Comparison of ENCODE assay signal across 8 cellular contexts in the genomic region with DNA sequence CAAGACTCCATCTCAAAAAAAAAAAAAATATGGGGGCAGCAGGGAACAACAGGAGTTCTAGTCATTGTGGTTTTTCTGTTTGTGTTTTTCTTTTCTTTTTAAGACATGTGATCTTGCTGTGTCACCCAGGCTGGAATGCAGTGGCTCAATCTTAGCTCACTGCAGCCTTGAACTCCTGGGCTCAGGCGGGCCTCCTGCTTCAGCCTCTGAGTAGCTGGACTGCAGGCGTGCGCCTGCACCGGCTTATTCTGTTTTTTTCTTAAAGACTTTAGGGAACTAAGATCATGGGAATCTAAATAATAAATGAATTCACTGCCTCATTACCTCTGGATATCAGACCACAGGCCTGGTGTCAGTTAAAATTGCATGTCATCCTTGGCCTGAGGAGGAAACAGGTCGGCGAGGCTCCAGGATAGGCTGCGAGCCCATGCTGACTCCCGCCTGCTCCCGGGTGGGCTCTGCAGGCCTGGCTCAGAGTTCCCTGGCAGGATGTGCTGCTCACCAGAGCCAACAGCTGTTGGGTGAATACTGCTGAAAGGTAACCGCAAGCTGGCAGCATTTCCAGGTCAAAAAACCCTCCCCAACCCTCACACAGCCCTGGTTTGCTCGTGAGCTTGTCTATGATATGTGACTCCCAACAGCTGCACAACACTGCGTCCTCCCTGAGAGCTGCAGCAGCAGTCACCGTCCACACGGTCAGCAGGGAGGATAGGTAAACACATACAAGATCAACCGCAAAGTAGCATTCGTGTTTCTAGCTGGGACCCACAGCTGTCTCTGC. TPM values are rescaled to one million over a fixed set of nuclear protein-coding genes. Genes with fewer than 3 reads are reported as not detected.
DNase-seq lines count a peak whose midpoint lies in the region; ATAC-seq, FAIRE-seq and TF ChIP-seq lines count a peak whose summit lies in the region.

No MANE protein-coding gene starts in this region.

- H3K4me1 ChIP-seq in BLaER1 = peaks cover 99% of the 10 kb centered on the region
- no peaks in the 10 kb centered on the region for H3K4me1 ChIP-seq in GM23338 (ENCODE audit: insufficient read depth)
- peaks cover 4% of the 10 kb centered on the region for H3K4me1 ChIP-seq in astrocyte (ENCODE audit: insufficient read depth, low read length)

- no peaks in the 10 kb centered on the region for H3K9me2 ChIP-seq in GM23338 (ENCODE audit: insufficient read depth)

- H3K4me2 ChIP-seq in BLaER1 = peak overlapping the region; percentile 70
- no peak overlapping the region for H3K4me2 ChIP-seq in GM23338
- peak overlapping the region; percentile 0 for H3K4me2 ChIP-seq in astrocyte (ENCODE audit: low read length)

- no peak for FAIRE-seq in astrocyte (lab: Jason Lieb, UNC)

- H3K4me3 ChIP-seq in BLaER1 (no peak overlapping the region), GM23338 (no peak overlapping the region), astrocyte (ENCODE audit: insufficient read depth, low read depth, low read length) (no peak overlapping the region)

- no peak overlapping the region for H2AFZ ChIP-seq in GM23338
- H2AFZ ChIP-seq in astrocyte (ENCODE audit: low read depth, low read length) = no peak overlapping the region

- H3K9me3 Mint-ChIP-seq in GM23338 (peaks cover 22% of the 10 kb centered on the region), astrocyte (ENCODE audit: unreplicated experiment) (no peaks in the 10 kb centered on the region), neural crest cell (no peaks in the 10 kb centered on the region)

- DNase-seq in GM23338 (ENCODE audit: low spot score) (no peak), NCI-H187 treated with DMSO at 0.1 percent for 48 hours (lab: John Stamatoyannopoulos, UW) (peak; percentile 64), astrocyte (ENCODE audit: low read depth) (peak; percentile 79), neural crest cell (ENCODE audit: low read depth, low spot score) (no peak), DMS153 treated with DMSO at 0.1 percent for 48 hours (lab: John Stamatoyannopoulos, UW; ENCODE audit: unreplicated experiment) (no peak), NCI-H1436 treated with DMSO at 0.1 percent for 48 hours (lab: John Stamatoyannopoulos, UW) (no peak)

- peak overlapping the region; percentile 44; the same call in 1 of the 2 replicates for H3K9ac ChIP-seq in BLaER1
- H3K9ac ChIP-seq in astrocyte (ENCODE audit: low read length) = no peak overlapping the region

- H3K27me3 Mint-ChIP-seq in GM23338 (ENCODE audit: insufficient read depth, low read depth, poor library complexity) (peaks cover 16% of the 10 kb centered on the region), astrocyte (ENCODE audit: low read depth, unreplicated experiment) (no peaks in the 10 kb centered on the region), neural crest cell (ENCODE audit: low read depth) (no peaks in the 10 kb centered on the region)

- ATAC-seq in GM23338 = no peak; the same call in 2 of the 3 replicates
- no peak for ATAC-seq in GM21526 (IDR thresholded peaks at IDR 0.05; ENCODE audit: low FRiP score, unreplicated experiment)

- H3K27ac ChIP-seq in BLaER1 (peak overlapping the region; percentile 84), GM23338 (ENCODE audit: low read depth) (no peak overlapping the region), astrocyte (ENCODE audit: low read depth, low read length) (no peak overlapping the region)

- H3K79me2 ChIP-seq in GM23338 (replicated peaks; ENCODE audit: insufficient read depth) (no peaks in the 10 kb centered on the region), astrocyte (ENCODE audit: insufficient read depth, low read length) (no peaks in the 10 kb centered on the region)

- no peaks in the 10 kb centered on the region for H3F3A ChIP-seq in GM23338 (replicated peaks; ENCODE audit: low read depth)

- H3K9me3 ChIP-seq in BLaER1 (no peaks in the 10 kb centered on the region), astrocyte (ENCODE audit: insufficient read depth, low read depth, low read length) (no peaks in the 10 kb centered on the region)

- H3K36me3 ChIP-seq in BLaER1 = peaks cover 41% of the 10 kb centered on the region
- H3K36me3 ChIP-seq in GM23338 (ENCODE audit: insufficient read depth) = no peaks in the 10 kb centered on the region
- peaks cover 6% of the 10 kb centered on the region for H3K36me3 ChIP-seq in astrocyte (ENCODE audit: insufficient read depth, low read length)

- TF ChIP-seq CTCF in GM23338 (conservative IDR thresholded peaks at IDR 0.05; ENCODE audit: low read depth in 2 of 2) (no peak), astrocyte (IDR thresholded peaks at IDR 0.05; ENCODE audit: insufficient read depth, low read depth, low read length) (no peak), neural crest cell (conservative IDR thresholded peaks at IDR 0.05) (no peak)

- H3K4me3 Mint-ChIP-seq in GM23338 = no peak overlapping the region
- no peak overlapping the region for H3K4me3 Mint-ChIP-seq in astrocyte (ENCODE audit: unreplicated experiment)
- H3K4me3 Mint-ChIP-seq in neural crest cell = no peak overlapping the region

- H3K27me3 ChIP-seq in BLaER1 (no peaks in the 10 kb centered on the region), GM23338 (ENCODE audit: insufficient read depth) (no peaks in the 10 kb centered on the region), astrocyte (ENCODE audit: insufficient read depth, low read length) (no peaks in the 10 kb centered on the region)

- H4K20me1 ChIP-seq in BLaER1 = no peaks in the 10 kb centered on the region
- no peaks in the 10 kb centered on the region for H4K20me1 ChIP-seq in GM23338 (replicated peaks; ENCODE audit: insufficient read depth)
- H4K20me1 ChIP-seq in astrocyte (ENCODE audit: insufficient read depth, low read length) = no peaks in the 10 kb centered on the region

- H3K36me3 Mint-ChIP-seq in GM23338 (ENCODE audit: low read depth) (peaks cover 26% of the 10 kb centered on the region), astrocyte (ENCODE audit: low read depth, unreplicated experiment) (peaks cover 33% of the 10 kb centered on the region), neural crest cell (ENCODE audit: low read depth) (peaks cover 9% of the 10 kb centered on the region)

- peak overlapping the region; percentile 55; the same call in 1 of the 2 replicates for H3K27ac Mint-ChIP-seq in GM23338
- H3K27ac Mint-ChIP-seq in astrocyte (ENCODE audit: unreplicated experiment) = peak overlapping the region; percentile 41
- peak overlapping the region; percentile 78 for H3K27ac Mint-ChIP-seq in neural crest cell (ENCODE audit: unreplicated experiment)

- H3K4me1 Mint-ChIP-seq in GM23338 (peaks cover 5% of the 10 kb centered on the region; the same call in 2 of the 3 replicates), astrocyte (ENCODE audit: low read depth, unreplicated experiment) (peaks cover 5% of the 10 kb centered on the region), neural crest cell (no peaks in the 10 kb centered on the region)

TF ChIP-seq in GM23338, 12 proteins besides CTCF, POLR2A, EP300 and RAD21 (continues in another document):
- TF ChIP-seq, protein P1, sequence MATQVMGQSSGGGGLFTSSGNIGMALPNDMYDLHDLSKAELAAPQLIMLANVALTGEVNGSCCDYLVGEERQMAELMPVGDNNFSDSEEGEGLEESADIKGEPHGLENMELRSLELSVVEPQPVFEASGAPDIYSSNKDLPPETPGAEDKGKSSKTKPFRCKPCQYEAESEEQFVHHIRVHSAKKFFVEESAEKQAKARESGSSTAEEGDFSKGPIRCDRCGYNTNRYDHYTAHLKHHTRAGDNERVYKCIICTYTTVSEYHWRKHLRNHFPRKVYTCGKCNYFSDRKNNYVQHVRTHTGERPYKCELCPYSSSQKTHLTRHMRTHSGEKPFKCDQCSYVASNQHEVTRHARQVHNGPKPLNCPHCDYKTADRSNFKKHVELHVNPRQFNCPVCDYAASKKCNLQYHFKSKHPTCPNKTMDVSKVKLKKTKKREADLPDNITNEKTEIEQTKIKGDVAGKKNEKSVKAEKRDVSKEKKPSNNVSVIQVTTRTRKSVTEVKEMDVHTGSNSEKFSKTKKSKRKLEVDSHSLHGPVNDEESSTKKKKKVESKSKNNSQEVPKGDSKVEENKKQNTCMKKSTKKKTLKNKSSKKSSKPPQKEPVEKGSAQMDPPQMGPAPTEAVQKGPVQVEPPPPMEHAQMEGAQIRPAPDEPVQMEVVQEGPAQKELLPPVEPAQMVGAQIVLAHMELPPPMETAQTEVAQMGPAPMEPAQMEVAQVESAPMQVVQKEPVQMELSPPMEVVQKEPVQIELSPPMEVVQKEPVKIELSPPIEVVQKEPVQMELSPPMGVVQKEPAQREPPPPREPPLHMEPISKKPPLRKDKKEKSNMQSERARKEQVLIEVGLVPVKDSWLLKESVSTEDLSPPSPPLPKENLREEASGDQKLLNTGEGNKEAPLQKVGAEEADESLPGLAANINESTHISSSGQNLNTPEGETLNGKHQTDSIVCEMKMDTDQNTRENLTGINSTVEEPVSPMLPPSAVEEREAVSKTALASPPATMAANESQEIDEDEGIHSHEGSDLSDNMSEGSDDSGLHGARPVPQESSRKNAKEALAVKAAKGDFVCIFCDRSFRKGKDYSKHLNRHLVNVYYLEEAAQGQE (IDR thresholded peaks at IDR 0.05; ENCODE audit: unreplicated experiment) = no peak
- TF ChIP-seq ZNF331 (CRISPR knock-in tag; IDR thresholded peaks at IDR 0.05; ENCODE audit: low read depth) (no peak), EZH2phosphoT487 (IDR thresholded peaks at IDR 0.05; ENCODE audit: unreplicated experiment) (no peak), EZH2 (IDR thresholded peaks at IDR 0.05; ENCODE audit: low read depth, unreplicated experiment) (no peak)

RNA-seq across cellular contexts. Expression of a gene that starts 58.1 kb away (rescaled TPM):
- total RNA-seq in GM23338 (2014; rRNA removed; shearing (Covaris generic)) = 18.8 and 20.4 TPM in 2 replicates
- 13.6 and 14.4 TPM in 2 replicates for polyA plus RNA-seq in GM23338 (2016; fragmentation: Nextera tagmentation; extraction: Ambion mirVana)
- 23.9 and 25.0 TPM in 2 replicates for total RNA-seq in astrocyte
- 53.1 and 54.3 TPM in 2 replicates for total RNA-seq in neural crest cell

Comparison
In these comparisons a context has a peak if more than half of its experiments do, and no peak if none do; other contexts are left out.
1. DNase-seq: peak in NCI-H187 treated with DMSO at 0.1 percent for 48 hours (single experiment) and astrocyte (single experiment); none in GM23338 (single experiment), neural crest cell (single experiment), DMS153 treated with DMSO at 0.1 percent for 48 hours (single experiment) and NCI-H1436 treated with DMSO at 0.1 percent for 48 hours (single experiment).
2. Peak in every context shown above with its lines, with median percentiles within 50 percentile points of each other: H3K27ac Mint-ChIP-seq.